Comparison of ENCODE assay signal across 8 cellular contexts in genomic region chr11:73787051-73787642, GRCh38. TPM values are rescaled to one million over a fixed set of nuclear protein-coding genes. Genes with fewer than 3 reads are reported as not detected.
DNase-seq lines count a peak whose midpoint lies in the region; ATAC-seq and TF ChIP-seq lines count a peak whose summit lies in the region.

No MANE protein-coding gene starts in this region.

- DNase-seq in T-helper 17 cell (no peak), fibroblast of the aortic adventitia (ENCODE audit: low read depth) (no peak), gastrocnemius medialis (no peak), NCI-H2196 (lab: John Stamatoyannopoulos, UW; ENCODE audit: unreplicated experiment) (no peak), GF-D8 (lab: John Stamatoyannopoulos, UW) (no peak), NCI-H1694 treated with DMSO at 0.1 percent for 48 hours (lab: John Stamatoyannopoulos, UW) (no peak)

- no peak for TF ChIP-seq CTCF in fibroblast of the aortic adventitia (IDR thresholded peaks at IDR 0.05; ENCODE audit: insufficient read depth, low read length)
- no peak for TF ChIP-seq CTCF in gastrocnemius medialis (IDR thresholded peaks at IDR 0.05 in 4 of 5, conservative IDR thresholded peaks at IDR 0.05 in 1 of 5)

- peaks cover 0 to 3% of the 10 kb centered on the region in 2 donors for H3K36me3 ChIP-seq in gastrocnemius medialis

- H3K4me1 ChIP-seq in gastrocnemius medialis, result peaks cover 8 to 16% of the 10 kb centered on the region in 2 donors

- in situ Hi-C loops in gastrocnemius medialis (cut with MboI; ENCODE audit: low sequenced_read_pairs in 4 of 4), result loop anchor here in 1 of 4 donors (10.0 kb wide), 1 partner anchor 88 kb away; the partner anchor contains the start of genes COA4 and PAAF1

- H3K36me3 Mint-ChIP-seq in T-helper 17 cell (ENCODE audit: low read depth), result peaks cover 4% of the 10 kb centered on the region

- H3K27me3 ChIP-seq in gastrocnemius medialis, result no peaks in the 10 kb centered on the region

- intact Hi-C loops in gastrocnemius medialis (cut with DNase I; ENCODE audit: low total_unique reads), result loop anchor here (5.0 kb wide), 3 partner anchors 35 to 190 kb away; partner anchors contain the start of genes COA4, FAM168A and PAAF1

- peaks cover 16% of the 10 kb centered on the region for H3K4me1 Mint-ChIP-seq in T-helper 17 cell

- ATAC-seq in GM21737 (IDR thresholded peaks at IDR 0.05; ENCODE audit: unreplicated experiment) (peak; percentile 6), T-helper 17 cell (no peak), gastrocnemius medialis (no peak), GM21619 (IDR thresholded peaks at IDR 0.05; ENCODE audit: unreplicated experiment) (no peak)

- H3K27ac ChIP-seq in gastrocnemius medialis, result peak overlapping the region; percentile 84 to 90 (median 85)

- no peak for TF ChIP-seq POLR2A in gastrocnemius medialis (IDR thresholded peaks at IDR 0.05)

- H3K4me3 ChIP-seq in fibroblast of the aortic adventitia (ENCODE audit: low read depth, low read length) (peak overlapping the region; percentile 85), gastrocnemius medialis (peak overlapping the region; percentile 79 to 90 (median 88))

- H3K27me3 Mint-ChIP-seq in T-helper 17 cell, result no peaks in the 10 kb centered on the region

- peak overlapping the region; percentile 99 for H3K4me3 Mint-ChIP-seq in T-helper 17 cell

- H3K9me3 ChIP-seq in T-helper 17 cell (ENCODE audit: control insufficient read depth, low read length, poor library complexity, severe bottlenecking) (no peaks in the 10 kb centered on the region), gastrocnemius medialis (no peaks in the 10 kb centered on the region)

- peak overlapping the region; percentile 98 for H3K27ac Mint-ChIP-seq in T-helper 17 cell

RNA-seq across cellular contexts. Expression of gene MRPL48, which starts 0.5 kb away (rescaled TPM):
- total RNA-seq in T-helper 17 cell (10 to 100 TPM; 14.8 to 23.7 TPM), fibroblast of the aortic adventitia (ENCODE audit: low replicate concordance) (39.7 and 45.6 TPM in 2 replicates), gastrocnemius medialis (10 to 100 TPM in 3 of 4 donors, 1 to 10 TPM in 1; 9.0 to 29.1 (median 13.4) TPM)

RNA-seq across cellular contexts. Expression of gene RAB6A, which starts 26.3 kb away (rescaled TPM):
- total RNA-seq in T-helper 17 cell (10 to 100 TPM; 63.8 to 70.3 TPM), fibroblast of the aortic adventitia (ENCODE audit: low replicate concordance) (68.4 and 158 TPM in 2 replicates), gastrocnemius medialis (100 to 1,000 TPM in 3 of 4 donors, 10 to 100 TPM in 1; 95.5 to 124 (median 110) TPM)
